ENCODE assay signal across 11 cellular contexts in genomic region chr7:74294191-74294998, GRCh38. TPM values are rescaled to one million over a fixed set of nuclear protein-coding genes. Genes with fewer than 3 reads are reported as not detected.
DNase-seq lines count a peak whose midpoint lies in the region; ATAC-seq and TF ChIP-seq lines count a peak whose summit lies in the region.
"Had no signal": no experiment of that assay in that cellular context is flagged by ENCODE, and none has a peak within 500 bp of the region (broad histone marks: within the 10 kb centered on the region; RNA-seq: fewer than 3 reads in every experiment).

No MANE protein-coding gene starts in this region.

- H3K9me3 ChIP-seq in Caco-2 (no peaks in the 10 kb centered on the region), SK-N-SH (no peaks in the 10 kb centered on the region), heart left ventricle (peaks cover 0 to 4% (median 0%) of the 10 kb centered on the region in 12 donors), psoas muscle (no peaks in the 10 kb centered on the region)

- H3F3A ChIP-seq in SK-N-SH (replicated peaks; ENCODE audit: insufficient read depth) = no peaks in the 10 kb centered on the region

- no peak overlapping the region for H2AFZ ChIP-seq in SK-N-SH (ENCODE audit: low read depth)

- peak overlapping the region; percentile 93 for H3K27ac Mint-ChIP-seq in Caco-2 (ENCODE audit: unreplicated experiment)

- H3K4me2 ChIP-seq in SK-N-SH = peak overlapping the region; percentile 19; the same call in 1 of the 2 replicates

- no peaks in the 10 kb centered on the region for H3K9me3 Mint-ChIP-seq in Caco-2 (ENCODE audit: unreplicated experiment)
- H3K9me3 Mint-ChIP-seq: immature natural killer cell had no signal

- WGBS in SK-N-SH (ENCODE audit: low lambda C conversion rate) = 52% methylated on average over 16 of the region's 17 CpGs
- 31 to 51% (median 48%) methylated on average over 17 of the region's 17 CpGs for WGBS in heart left ventricle, 4 donors
- 52 to 62% (median 60%) methylated on average over 17 of the region's 17 CpGs for WGBS in psoas muscle, 3 donors

- no peaks in the 10 kb centered on the region for H3K27me3 Mint-ChIP-seq in Caco-2 (ENCODE audit: insufficient read depth, unreplicated experiment)

- peaks cover 100% of the 10 kb centered on the region for H3K79me2 ChIP-seq in SK-N-SH (ENCODE audit: insufficient read depth)

- no TSS peak for BruUV-seq in Caco-2 (replicated peaks; lab: Mats Ljungman, UMichigan)

- H3K36me3 ChIP-seq in Caco-2 (ENCODE audit: control insufficient read depth, insufficient read depth, low read length) (no peaks in the 10 kb centered on the region; the same call in 1 of the 2 replicates), SK-N-SH (replicated peaks in 1 of 2; ENCODE audit: control insufficient read depth in 1 of 2, insufficient read depth in 2 of 2, low read length in 1 of 2) (no peaks in the 10 kb centered on the region), heart left ventricle (no peaks in the 10 kb centered on the region), psoas muscle (ENCODE audit: insufficient read depth in 1 of 2, low read depth in 1 of 2) (no peaks in the 10 kb centered on the region)

- CTCF ChIA-PET in Caco-2 (lab: Charles Lee) = interaction anchor here (1.5 kb wide), 1 partner anchor 88 kb away, joined by 7 read pairs; no protein-coding TSS in a partner anchor
- CTCF ChIA-PET in SK-N-SH (lab: Yijun Ruan, JAX) = interaction anchor here (0.7 to 4.8 kb wide), 5 partner anchors 18 to 106 kb away, joined by 3 to 30 read pairs (median 3); no protein-coding TSS in a partner anchor

- peaks cover 90% of the 10 kb centered on the region for H4K20me1 ChIP-seq in SK-N-SH (ENCODE audit: insufficient read depth)

- peaks cover 14% of the 10 kb centered on the region for H3K36me3 Mint-ChIP-seq in Caco-2 (ENCODE audit: insufficient read depth, unreplicated experiment)
- H3K36me3 Mint-ChIP-seq: immature natural killer cell had no signal

- H3K4me3 ChIP-seq in Caco-2 (ENCODE audit: low read depth, low read length) (no peak overlapping the region), SK-N-SH (ENCODE audit: low read depth in 2 of 2, low read length in 1 of 2) (no peak overlapping the region), heart left ventricle (peak overlapping the region in 6 of 12 donors; percentile 3 to 29 (median 18)), psoas muscle (no peak overlapping the region)

- no peak for TF ChIP-seq EP300 in SK-N-SH (IDR thresholded peaks at IDR 0.05; ENCODE audit: borderline replicate concordance in 1 of 2, low read depth in 1 of 2, low read length in 1 of 2)

- no peaks in the 10 kb centered on the region for H3K9me2 ChIP-seq in SK-N-SH

- no peak for DNase-seq in Caco-2
- DNase-seq in SK-N-SH = peak; percentile 79
- peak in 4 of 5 donors; percentile 52 to 72 (median 63) for DNase-seq in heart left ventricle
- DNase-seq in psoas muscle = peak; percentile 41 to 60
- DNase-seq in DMS53 (lab: John Stamatoyannopoulos, UW) = no peak
- no peak for DNase-seq in RKO (ENCODE audit: low spot score)
- DNase-seq in cortex of kidney (lab: John Stamatoyannopoulos, UW) = no peak
- DNase-seq: DMS79, immature natural killer cell, NCI-H446 treated with DMSO at 0.1 percent for 48 hours had no signal

- intact Hi-C loops in Caco-2 (cut with micrococcal nuclease; ENCODE audit: unreplicated experiment) = loop anchor here (5.0 kb wide), 1 partner anchor 73 kb away; no protein-coding TSS in a partner anchor
- intact Hi-C loops in heart left ventricle (cut with DNase I) = loop anchor here in 5 of 10 donors (5.0 to 10.0 kb wide), 5 partner anchors 37 to 100 kb away; partner anchors contain the start of gene RFC2 (in 2 of the 5)
- intact Hi-C loops in psoas muscle (cut with DNase I) = no loop called here

- H3K9ac ChIP-seq in SK-N-SH = no peak overlapping the region

- peak overlapping the region; percentile 27 for H3K4me3 Mint-ChIP-seq in Caco-2 (ENCODE audit: unreplicated experiment)

- no peak for TF ChIP-seq POLR2A in heart left ventricle (IDR thresholded peaks at IDR 0.05)

- H3K4me1 ChIP-seq in Caco-2 (peaks cover 46% of the 10 kb centered on the region), SK-N-SH (ENCODE audit: control insufficient read depth in 1 of 2, insufficient read depth in 2 of 2, low read depth in 1 of 2, low read length in 1 of 2) (peaks cover 12 to 34% of the 10 kb centered on the region in 2 experiments; a peak in 3 of 4 replicates), heart left ventricle (peaks cover 0 to 60% (median 34%) of the 10 kb centered on the region in 12 donors), psoas muscle (no peaks in the 10 kb centered on the region)

- POLR2A ChIA-PET in Caco-2 (lab: Charles Lee) (no interaction called here), SK-N-SH (lab: Yijun Ruan, JAX) (interaction anchor here (1.3 kb wide), 1 partner anchor 40 kb away, joined by 3 read pairs; the partner anchor contains the start of gene RFC2)

- H3K27ac ChIP-seq in SK-N-SH (ENCODE audit: low read depth in 2 of 2, low read length in 1 of 2) (peak overlapping the region in 1 of 2 experiments; percentile 78; a peak in 3 of 4 replicates), heart left ventricle (peak overlapping the region in 11 of 12 donors; percentile 38 to 81 (median 66)), psoas muscle (peak overlapping the region; percentile 4)

- no peak for TF ChIP-seq RAD21 in SK-N-SH (IDR thresholded peaks at IDR 0.05; ENCODE audit: low read length)

- ATAC-seq in heart left ventricle = peak in 3 of 4 donors; percentile 39 to 75 (median 50)
- peak in 1 of 4 donors; percentile 26 for ATAC-seq in psoas muscle
- ATAC-seq in HG02938 (IDR thresholded peaks at IDR 0.05; ENCODE audit: unreplicated experiment) = no peak

- TF ChIP-seq CTCF in Caco-2 (IDR thresholded peaks at IDR 0.05; ENCODE audit: insufficient read depth in 1 of 2, low read depth in 1 of 2, low read length in 1 of 2, severe bottlenecking in 1 of 2, unreplicated experiment in 1 of 2) (no peak), SK-N-SH (IDR thresholded peaks at IDR 0.05) (no peak), heart left ventricle (IDR thresholded peaks at IDR 0.05) (no peak), psoas muscle (IDR thresholded peaks at IDR 0.05) (no peak)

- peaks cover 40% of the 10 kb centered on the region for H3K4me1 Mint-ChIP-seq in Caco-2 (ENCODE audit: low read depth, unreplicated experiment)

- H3K27me3 ChIP-seq in Caco-2 (replicated peaks; ENCODE audit: control insufficient read depth, insufficient read depth, low read length) (no peaks in the 10 kb centered on the region), SK-N-SH (ENCODE audit: insufficient read depth) (no peaks in the 10 kb centered on the region), heart left ventricle (no peaks in the 10 kb centered on the region), psoas muscle (ENCODE audit: insufficient read depth in 3 of 3, low read length in 2 of 3) (no peaks in the 10 kb centered on the region)

TF ChIP-seq in SK-N-SH, 30 proteins besides CTCF, POLR2A, EP300 and RAD21:
- TF ChIP-seq TCF12 (IDR thresholded peaks at IDR 0.05) = peak; percentile 53; the same call in 1 of the 2 replicates
- TF ChIP-seq IRF3 (IDR thresholded peaks at IDR 0.05; ENCODE audit: low read depth, low read length) = no peak
- TF ChIP-seq FOXJ3 (CRISPR knock-in tag; IDR thresholded peaks at IDR 0.05) = 0 out of 2 replicates have a peak, but pooled peaks have one; percentile 26
- TF ChIP-seq FOSL2 (IDR thresholded peaks at IDR 0.05; ENCODE audit: borderline replicate concordance, low read depth) = no peak

RNA-seq across cellular contexts. Expression of gene CLIP2, which starts 5.2 kb away (rescaled TPM):
- total RNA-seq in Caco-2 (2022) (19.5 and 23.5 TPM in 2 replicates), heart left ventricle (10 to 100 TPM in 3 of 9 donors, 1 to 10 TPM in 6; 4.2 to 17.7 (median 9.0) TPM), psoas muscle (1 to 10 TPM; 2.2 to 4.3 (median 3.3) TPM)
- polyA plus RNA-seq in SK-N-SH (2012; rRNA removed) (9.6 and 14.3 TPM in 2 replicates), heart left ventricle (1 to 10 TPM; 5.9 to 9.6 TPM), psoas muscle (1 to 10 TPM; 1.5 to 1.8 (median 1.6) TPM)
- polyA plus RNA-seq in SK-N-SH (2012; cell fraction: cytosol; rRNA removed) = 8.6 and 11.9 TPM in 2 replicates
- 19.0 and 26.1 TPM in 2 replicates for polyA plus RNA-seq in SK-N-SH (2012; cell fraction: nucleus; rRNA removed)

RNA-seq across cellular contexts. Expression of gene RFC2, which starts 40.2 kb away (rescaled TPM):
- 64.9 and 75.6 TPM in 2 replicates for total RNA-seq in Caco-2 (2022)
- polyA plus RNA-seq in SK-N-SH (2012; rRNA removed) = 31.2 and 36.1 TPM in 2 replicates
- polyA plus RNA-seq in SK-N-SH (2012; cell fraction: cytosol; rRNA removed) = 28.8 and 34.3 TPM in 2 replicates
- 14.6 and 17.1 TPM in 2 replicates for polyA plus RNA-seq in SK-N-SH (2012; cell fraction: nucleus; rRNA removed)
- total RNA-seq in heart left ventricle = 10 to 100 TPM in 6 of 9 donors, 1 to 10 TPM in 3; 7.8 to 20.9 (median 12.2) TPM
- 10 to 100 TPM in 1 of 2 donors, 1 to 10 TPM in 1; 9.8 to 21.8 TPM for polyA plus RNA-seq in heart left ventricle
- total RNA-seq in psoas muscle = 10 to 100 TPM; 13.7 to 19.8 (median 18.1) TPM
- polyA plus RNA-seq in psoas muscle = 10 to 100 TPM; 20.7 to 25.8 (median 24.1) TPM

Comparison
In these comparisons a context has a peak if more than half of its experiments do, and no peak if none do; other contexts are left out.
1. DNase-seq: peak in SK-N-SH (single experiment), heart left ventricle (4 of 5) and psoas muscle (2 of 2); none in Caco-2 (0 of 2), DMS53 (single experiment), RKO (single experiment) and cortex of kidney (single experiment).